Comparison of ENCODE assay signal across 19 cellular contexts in genomic region chr2:133936096-133936495, GRCh38.
"Had no signal": no experiment of that assay in that cellular context is flagged by ENCODE, and none has a peak within 500 bp of the region (broad histone marks: within the 10 kb centered on the region; RNA-seq: fewer than 3 reads in every experiment).

No MANE protein-coding gene starts in this region.

- FAIRE-seq: RCC 7860 had no signal

- H3K36me3 Mint-ChIP-seq: IgD-negative memory B cell had no signal

- DNase-seq: KBM-7, MV-4-11, NCI-H1048, NCI-H1105, NCI-H1417, NCI-H1436 treated with DMSO at 0.1 percent for 48 hours, NCI-H1694, NCI-H187 treated with DMSO at 0.1 percent for 48 hours, NCI-H2029 treated with DMSO at 0.1 percent for 48 hours, NCI-H2227 treated with DMSO at 0.1 percent for 48 hours, NCI-H524, NCI-H69, NCI-H774, SHP77, T-helper 1 cell had no signal

- H3K4me3 Mint-ChIP-seq: IgD-negative memory B cell had no signal

- H3K27ac ChIP-seq: RWPE1 had no signal

- H3K27ac Mint-ChIP-seq: IgD-negative memory B cell had no signal

- ATAC-seq: SK-N-SH treated with all-trans-retinoic acid at 6 μM for 48 hours had no signal

- H3K27me3 Mint-ChIP-seq: IgD-negative memory B cell had no signal
